Comparison of ENCODE assay signal across 27 cellular contexts in genomic region chr3:88744896-88745295, GRCh38.
"Had no signal": no experiment of that assay in that cellular context is flagged by ENCODE, and none has a peak within 500 bp of the region (broad histone marks: within the 10 kb centered on the region; RNA-seq: fewer than 3 reads in every experiment).

No MANE protein-coding gene starts in this region.

- H3K4me3 ChIP-seq: breast epithelium, cardiac muscle cell, colonic mucosa, esophagus squamous epithelium, gastrocnemius medialis had no signal

- ATAC-seq: activated CD4-positive, alpha-beta T cell treated with anti-CD3 and anti-CD28 coated beads for 36 hours; activated CD8-positive, alpha-beta memory T cell treated with anti-CD3 and anti-CD28 coated beads, Interleukin-2, amount 10 ng/mL, durations not matched to agents 7 days and 5 days; activated CD8-positive, alpha-beta T cell treated with anti-CD3 and anti-CD28 coated beads, Interleukin-2, amount 10 ng/mL, durations not matched to agents 7 days and 5 days; activated T-cell treated with anti-CD3 and anti-CD28 coated beads, Interleukin-2, amount 50 U/mL, for 4 hours; activated T-helper 17 cell treated with anti-CD3 and anti-CD28 coated beads, Interleukin-2, amount 50 U/mL, for 72 hours; foreskin keratinocyte; gastrocnemius medialis had no signal

- H3K36me3 ChIP-seq: breast epithelium, cardiac muscle cell, colonic mucosa, esophagus squamous epithelium, gastrocnemius medialis had no signal

- DNase-seq: activated CD4-positive, alpha-beta memory T cell treated with anti-CD3 and anti-CD28 coated beads for 36 hours; activated CD4-positive, alpha-beta T cell treated with anti-CD3 and anti-CD28 coated beads for 36 hours; activated CD4-positive, alpha-beta T cell treated with anti-CD3 and anti-CD28 coated beads, Interleukin-2, amount 10 ng/mL, durations not matched to agents 24 days and 14 days; activated CD4-positive, CD25-positive, alpha-beta regulatory T cell; activated CD4-positive, CD25-positive, alpha-beta regulatory T cell treated with anti-CD3 and anti-CD28 coated beads, Interleukin-2, amount 50 U/mL, for 72 hours; activated CD8-positive, alpha-beta memory T cell treated with anti-CD3 and anti-CD28 coated beads, Interleukin-2, amount 10 ng/mL, durations not matched to agents 7 days and 5 days; activated CD8-positive, alpha-beta T cell treated with anti-CD3 and anti-CD28 coated beads, Interleukin-2, amount 10 ng/mL, durations not matched to agents 7 days and 5 days; activated effector memory CD4-positive, alpha-beta T cell treated with Interleukin-2 at 50 U/mL for 16 hours; activated gamma-delta T cell treated with Interleukin-2 at 50 U/mL for 16 hours; activated naive CD4-positive, alpha-beta T cell treated with anti-CD3 and anti-CD28 coated beads, Interleukin-2, amount 50 U/mL, for 16 hours; activated naive CD4-positive, alpha-beta T cell treated with Interleukin-2 at 50 U/mL for 16 hours; activated T-cell treated with anti-CD3 and anti-CD28 coated beads, Interleukin-2, amount 50 U/mL, for 4 hours; amniotic stem cell; anterior cingulate cortex; central memory CD4-positive, alpha-beta T cell; cerebellar nuclear complex; colonic mucosa; effector CD8-positive, alpha-beta T cell; esophagus squamous epithelium; foreskin keratinocyte; gastrocnemius medialis; glutamatergic neuron; T-helper 2 cell had no signal

- H3K4me1 ChIP-seq: breast epithelium, colonic mucosa, esophagus squamous epithelium, foreskin keratinocyte, gastrocnemius medialis had no signal

- H3K27me3 ChIP-seq: breast epithelium, cardiac muscle cell, colonic mucosa, esophagus squamous epithelium, foreskin keratinocyte, gastrocnemius medialis had no signal

- H3K27ac ChIP-seq: breast epithelium, cardiac muscle cell, colonic mucosa, epithelial cell of prostate, esophagus squamous epithelium, foreskin keratinocyte, gastrocnemius medialis had no signal

- H3K9me3 ChIP-seq: breast epithelium, colonic mucosa, esophagus squamous epithelium, gastrocnemius medialis had no signal
